Comparison of ENCODE assay signal across 1 cellular context in the genomic region with DNA sequence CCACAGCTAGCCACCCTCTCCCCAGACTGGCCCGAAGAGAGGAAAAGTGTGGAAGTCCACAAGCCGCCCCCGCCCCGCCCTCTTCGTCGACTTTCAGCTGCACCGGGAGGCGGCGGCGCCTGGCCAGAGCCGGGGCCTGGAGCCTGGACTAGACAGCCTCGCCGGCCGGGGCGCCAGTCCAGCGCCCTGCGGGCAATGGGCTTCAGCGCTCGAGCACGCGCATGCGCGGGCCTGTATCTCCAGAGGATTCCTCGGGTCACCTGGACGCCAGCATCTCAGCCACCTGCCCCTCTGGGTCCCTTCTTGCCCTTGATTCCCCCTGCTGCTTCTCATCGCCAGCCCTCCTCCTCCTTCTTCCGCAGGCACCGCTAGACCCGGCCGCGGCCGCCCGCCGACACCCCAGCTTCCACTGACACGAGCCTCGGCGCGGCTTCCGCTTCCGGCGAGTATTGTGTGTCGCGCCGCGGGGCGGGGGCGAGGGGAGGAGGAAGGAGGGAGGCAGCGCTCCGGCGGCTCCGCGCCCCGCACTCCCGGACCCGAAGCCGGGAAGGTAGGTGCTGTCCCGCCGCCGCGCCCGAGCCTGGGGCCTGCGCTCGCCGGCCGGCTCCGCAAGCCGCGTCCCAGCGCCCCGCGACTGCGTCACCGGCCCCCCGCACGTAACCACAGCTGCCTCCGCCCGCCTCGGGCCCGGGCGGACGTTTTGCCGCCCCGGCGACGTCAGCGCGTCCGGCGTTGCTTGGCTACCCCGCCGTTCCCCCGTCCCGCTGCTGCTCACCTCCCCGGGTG.
TF ChIP-seq lines count a peak whose summit lies in the region.

A gene (plus strand): TSS at position 482 of the 786 bp plus-strand sequence. CDS start 2,391 bp downstream, outside the sequence.

TF ChIP-seq in K562, 482 proteins besides CTCF, POLR2A, EP300 and RAD21 (continued from another document and continues in another):
- TF ChIP-seq, protein P1, sequence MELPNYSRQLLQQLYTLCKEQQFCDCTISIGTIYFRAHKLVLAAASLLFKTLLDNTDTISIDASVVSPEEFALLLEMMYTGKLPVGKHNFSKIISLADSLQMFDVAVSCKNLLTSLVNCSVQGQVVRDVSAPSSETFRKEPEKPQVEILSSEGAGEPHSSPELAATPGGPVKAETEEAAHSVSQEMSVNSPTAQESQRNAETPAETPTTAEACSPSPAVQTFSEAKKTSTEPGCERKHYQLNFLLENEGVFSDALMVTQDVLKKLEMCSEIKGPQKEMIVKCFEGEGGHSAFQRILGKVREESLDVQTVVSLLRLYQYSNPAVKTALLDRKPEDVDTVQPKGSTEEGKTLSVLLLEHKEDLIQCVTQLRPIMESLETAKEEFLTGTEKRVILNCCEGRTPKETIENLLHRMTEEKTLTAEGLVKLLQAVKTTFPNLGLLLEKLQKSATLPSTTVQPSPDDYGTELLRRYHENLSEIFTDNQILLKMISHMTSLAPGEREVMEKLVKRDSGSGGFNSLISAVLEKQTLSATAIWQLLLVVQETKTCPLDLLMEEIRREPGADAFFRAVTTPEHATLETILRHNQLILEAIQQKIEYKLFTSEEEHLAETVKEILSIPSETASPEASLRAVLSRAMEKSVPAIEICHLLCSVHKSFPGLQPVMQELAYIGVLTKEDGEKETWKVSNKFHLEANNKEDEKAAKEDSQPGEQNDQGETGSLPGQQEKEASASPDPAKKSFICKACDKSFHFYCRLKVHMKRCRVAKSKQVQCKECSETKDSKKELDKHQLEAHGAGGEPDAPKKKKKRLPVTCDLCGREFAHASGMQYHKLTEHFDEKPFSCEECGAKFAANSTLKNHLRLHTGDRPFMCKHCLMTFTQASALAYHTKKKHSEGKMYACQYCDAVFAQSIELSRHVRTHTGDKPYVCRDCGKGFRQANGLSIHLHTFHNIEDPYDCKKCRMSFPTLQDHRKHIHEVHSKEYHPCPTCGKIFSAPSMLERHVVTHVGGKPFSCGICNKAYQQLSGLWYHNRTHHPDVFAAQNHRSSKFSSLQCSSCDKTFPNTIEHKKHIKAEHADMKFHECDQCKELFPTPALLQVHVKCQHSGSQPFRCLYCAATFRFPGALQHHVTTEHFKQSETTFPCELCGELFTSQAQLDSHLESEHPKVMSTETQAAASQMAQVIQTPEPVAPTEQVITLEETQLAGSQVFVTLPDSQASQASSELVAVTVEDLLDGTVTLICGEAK (IDR thresholded peaks at IDR 0.05): peak; percentile 94
- TF ChIP-seq, protein P1 (CRISPR knock-in tag; IDR thresholded peaks at IDR 0.05): no peak
- no peak for TF ChIP-seq TEAD2 (tag; IDR thresholded peaks at IDR 0.05)
- TF ChIP-seq SRF (CRISPR knock-in tag; IDR thresholded peaks at IDR 0.05): 0 out of 4 replicates have a peak, but pooled peaks of 1 of the 2 experiments have one; percentile 20
- TF ChIP-seq, protein P2, sequence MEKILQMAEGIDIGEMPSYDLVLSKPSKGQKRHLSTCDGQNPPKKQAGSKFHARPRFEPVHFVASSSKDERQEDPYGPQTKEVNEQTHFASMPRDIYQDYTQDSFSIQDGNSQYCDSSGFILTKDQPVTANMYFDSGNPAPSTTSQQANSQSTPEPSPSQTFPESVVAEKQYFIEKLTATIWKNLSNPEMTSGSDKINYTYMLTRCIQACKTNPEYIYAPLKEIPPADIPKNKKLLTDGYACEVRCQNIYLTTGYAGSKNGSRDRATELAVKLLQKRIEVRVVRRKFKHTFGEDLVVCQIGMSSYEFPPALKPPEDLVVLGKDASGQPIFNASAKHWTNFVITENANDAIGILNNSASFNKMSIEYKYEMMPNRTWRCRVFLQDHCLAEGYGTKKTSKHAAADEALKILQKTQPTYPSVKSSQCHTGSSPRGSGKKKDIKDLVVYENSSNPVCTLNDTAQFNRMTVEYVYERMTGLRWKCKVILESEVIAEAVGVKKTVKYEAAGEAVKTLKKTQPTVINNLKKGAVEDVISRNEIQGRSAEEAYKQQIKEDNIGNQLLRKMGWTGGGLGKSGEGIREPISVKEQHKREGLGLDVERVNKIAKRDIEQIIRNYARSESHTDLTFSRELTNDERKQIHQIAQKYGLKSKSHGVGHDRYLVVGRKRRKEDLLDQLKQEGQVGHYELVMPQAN (IDR thresholded peaks at IDR 0.05; ENCODE audit: borderline replicate concordance): peak; percentile 80
- TF ChIP-seq ZNF274 (IDR thresholded peaks at IDR 0.05; ENCODE audit: borderline replicate concordance, low read depth, low read length): no peak
- TF ChIP-seq HIVEP1 (CRISPR knock-in tag; IDR thresholded peaks at IDR 0.05): 0 out of 2 replicates have a peak, but pooled peaks have one; percentile 46
- peak; percentile 46; the same call in 1 of the 2 replicates for TF ChIP-seq CAMTA2 (CRISPR knock-in tag; conservative IDR thresholded peaks at IDR 0.05)
- TF ChIP-seq, protein P3, sequence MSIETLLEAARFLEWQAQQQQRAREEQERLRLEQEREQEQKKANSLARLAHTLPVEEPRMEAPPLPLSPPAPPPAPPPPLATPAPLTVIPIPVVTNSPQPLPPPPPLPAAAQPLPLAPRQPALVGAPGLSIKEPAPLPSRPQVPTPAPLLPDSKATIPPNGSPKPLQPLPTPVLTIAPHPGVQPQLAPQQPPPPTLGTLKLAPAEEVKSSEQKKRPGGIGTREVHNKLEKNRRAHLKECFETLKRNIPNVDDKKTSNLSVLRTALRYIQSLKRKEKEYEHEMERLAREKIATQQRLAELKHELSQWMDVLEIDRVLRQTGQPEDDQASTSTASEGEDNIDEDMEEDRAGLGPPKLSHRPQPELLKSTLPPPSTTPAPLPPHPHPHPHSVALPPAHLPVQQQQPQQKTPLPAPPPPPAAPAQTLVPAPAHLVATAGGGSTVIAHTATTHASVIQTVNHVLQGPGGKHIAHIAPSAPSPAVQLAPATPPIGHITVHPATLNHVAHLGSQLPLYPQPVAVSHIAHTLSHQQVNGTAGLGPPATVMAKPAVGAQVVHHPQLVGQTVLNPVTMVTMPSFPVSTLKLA (conservative IDR thresholded peaks at IDR 0.05): peak; percentile 83 to 89
- TF ChIP-seq SIN3A (IDR thresholded peaks at IDR 0.05; ENCODE audit: borderline replicate concordance in 2 of 2, control insufficient read depth in 1 of 2, low read depth in 2 of 2, low read length in 2 of 2): peak in 1 of 2 experiments; percentile 98; a peak in 2 of 4 replicates
- TF ChIP-seq, protein P4, sequence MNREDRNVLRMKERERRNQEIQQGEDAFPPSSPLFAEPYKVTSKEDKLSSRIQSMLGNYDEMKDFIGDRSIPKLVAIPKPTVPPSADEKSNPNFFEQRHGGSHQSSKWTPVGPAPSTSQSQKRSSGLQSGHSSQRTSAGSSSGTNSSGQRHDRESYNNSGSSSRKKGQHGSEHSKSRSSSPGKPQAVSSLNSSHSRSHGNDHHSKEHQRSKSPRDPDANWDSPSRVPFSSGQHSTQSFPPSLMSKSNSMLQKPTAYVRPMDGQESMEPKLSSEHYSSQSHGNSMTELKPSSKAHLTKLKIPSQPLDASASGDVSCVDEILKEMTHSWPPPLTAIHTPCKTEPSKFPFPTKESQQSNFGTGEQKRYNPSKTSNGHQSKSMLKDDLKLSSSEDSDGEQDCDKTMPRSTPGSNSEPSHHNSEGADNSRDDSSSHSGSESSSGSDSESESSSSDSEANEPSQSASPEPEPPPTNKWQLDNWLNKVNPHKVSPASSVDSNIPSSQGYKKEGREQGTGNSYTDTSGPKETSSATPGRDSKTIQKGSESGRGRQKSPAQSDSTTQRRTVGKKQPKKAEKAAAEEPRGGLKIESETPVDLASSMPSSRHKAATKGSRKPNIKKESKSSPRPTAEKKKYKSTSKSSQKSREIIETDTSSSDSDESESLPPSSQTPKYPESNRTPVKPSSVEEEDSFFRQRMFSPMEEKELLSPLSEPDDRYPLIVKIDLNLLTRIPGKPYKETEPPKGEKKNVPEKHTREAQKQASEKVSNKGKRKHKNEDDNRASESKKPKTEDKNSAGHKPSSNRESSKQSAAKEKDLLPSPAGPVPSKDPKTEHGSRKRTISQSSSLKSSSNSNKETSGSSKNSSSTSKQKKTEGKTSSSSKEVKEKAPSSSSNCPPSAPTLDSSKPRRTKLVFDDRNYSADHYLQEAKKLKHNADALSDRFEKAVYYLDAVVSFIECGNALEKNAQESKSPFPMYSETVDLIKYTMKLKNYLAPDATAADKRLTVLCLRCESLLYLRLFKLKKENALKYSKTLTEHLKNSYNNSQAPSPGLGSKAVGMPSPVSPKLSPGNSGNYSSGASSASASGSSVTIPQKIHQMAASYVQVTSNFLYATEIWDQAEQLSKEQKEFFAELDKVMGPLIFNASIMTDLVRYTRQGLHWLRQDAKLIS (CRISPR knock-in tag; IDR thresholded peaks at IDR 0.05): peak; percentile 93
- no peak for TF ChIP-seq SAFB (IDR thresholded peaks at IDR 0.05; ENCODE audit: borderline replicate concordance, low read depth, low read length)
- no peak for TF ChIP-seq NR2C2 (CRISPR knock-in tag; IDR thresholded peaks at IDR 0.05)
- peak; percentile 96 for TF ChIP-seq NR2C2 (tag; IDR thresholded peaks at IDR 0.05)
- TF ChIP-seq, protein P5, sequence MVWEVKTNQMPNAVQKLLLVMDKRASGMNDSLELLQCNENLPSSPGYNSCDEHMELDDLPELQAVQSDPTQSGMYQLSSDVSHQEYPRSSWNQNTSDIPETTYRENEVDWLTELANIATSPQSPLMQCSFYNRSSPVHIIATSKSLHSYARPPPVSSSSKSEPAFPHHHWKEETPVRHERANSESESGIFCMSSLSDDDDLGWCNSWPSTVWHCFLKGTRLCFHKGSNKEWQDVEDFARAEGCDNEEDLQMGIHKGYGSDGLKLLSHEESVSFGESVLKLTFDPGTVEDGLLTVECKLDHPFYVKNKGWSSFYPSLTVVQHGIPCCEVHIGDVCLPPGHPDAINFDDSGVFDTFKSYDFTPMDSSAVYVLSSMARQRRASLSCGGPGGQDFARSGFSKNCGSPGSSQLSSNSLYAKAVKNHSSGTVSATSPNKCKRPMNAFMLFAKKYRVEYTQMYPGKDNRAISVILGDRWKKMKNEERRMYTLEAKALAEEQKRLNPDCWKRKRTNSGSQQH (CRISPR knock-in tag; IDR thresholded peaks at IDR 0.05): peak; percentile 78; the same call in 1 of the 2 replicates
- TF ChIP-seq YBX1 (IDR thresholded peaks at IDR 0.05): no peak
- TF ChIP-seq HCFC1 (IDR thresholded peaks at IDR 0.05; ENCODE audit: low read depth, low read length): peak; percentile 66
- 0 out of 2 replicates have a peak, but pooled peaks have one; percentile 67 for TF ChIP-seq ZNF212 (CRISPR knock-in tag; IDR thresholded peaks at IDR 0.05)
- TF ChIP-seq, protein P6, sequence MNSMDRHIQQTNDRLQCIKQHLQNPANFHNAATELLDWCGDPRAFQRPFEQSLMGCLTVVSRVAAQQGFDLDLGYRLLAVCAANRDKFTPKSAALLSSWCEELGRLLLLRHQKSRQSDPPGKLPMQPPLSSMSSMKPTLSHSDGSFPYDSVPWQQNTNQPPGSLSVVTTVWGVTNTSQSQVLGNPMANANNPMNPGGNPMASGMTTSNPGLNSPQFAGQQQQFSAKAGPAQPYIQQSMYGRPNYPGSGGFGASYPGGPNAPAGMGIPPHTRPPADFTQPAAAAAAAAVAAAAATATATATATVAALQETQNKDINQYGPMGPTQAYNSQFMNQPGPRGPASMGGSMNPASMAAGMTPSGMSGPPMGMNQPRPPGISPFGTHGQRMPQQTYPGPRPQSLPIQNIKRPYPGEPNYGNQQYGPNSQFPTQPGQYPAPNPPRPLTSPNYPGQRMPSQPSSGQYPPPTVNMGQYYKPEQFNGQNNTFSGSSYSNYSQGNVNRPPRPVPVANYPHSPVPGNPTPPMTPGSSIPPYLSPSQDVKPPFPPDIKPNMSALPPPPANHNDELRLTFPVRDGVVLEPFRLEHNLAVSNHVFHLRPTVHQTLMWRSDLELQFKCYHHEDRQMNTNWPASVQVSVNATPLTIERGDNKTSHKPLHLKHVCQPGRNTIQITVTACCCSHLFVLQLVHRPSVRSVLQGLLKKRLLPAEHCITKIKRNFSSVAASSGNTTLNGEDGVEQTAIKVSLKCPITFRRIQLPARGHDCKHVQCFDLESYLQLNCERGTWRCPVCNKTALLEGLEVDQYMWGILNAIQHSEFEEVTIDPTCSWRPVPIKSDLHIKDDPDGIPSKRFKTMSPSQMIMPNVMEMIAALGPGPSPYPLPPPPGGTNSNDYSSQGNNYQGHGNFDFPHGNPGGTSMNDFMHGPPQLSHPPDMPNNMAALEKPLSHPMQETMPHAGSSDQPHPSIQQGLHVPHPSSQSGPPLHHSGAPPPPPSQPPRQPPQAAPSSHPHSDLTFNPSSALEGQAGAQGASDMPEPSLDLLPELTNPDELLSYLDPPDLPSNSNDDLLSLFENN (IDR thresholded peaks at IDR 0.05; ENCODE audit: low read depth in 2 of 2, low read length in 2 of 2): 0 out of 4 replicates have a peak, but pooled peaks of 1 of the 2 experiments have one; percentile 11
- TF ChIP-seq XRCC4 (IDR thresholded peaks at IDR 0.05; ENCODE audit: extremely low read depth, insufficient read depth, insufficient read length): no peak
- TF ChIP-seq FOSL1 (tag; conservative IDR thresholded peaks at IDR 0.05): peak; percentile 63; the same call in 1 of the 2 replicates
- TF ChIP-seq ZEB2 (IDR thresholded peaks at IDR 0.05): peak; percentile 41; the same call in 1 of the 2 replicates
- TF ChIP-seq POLR2G (IDR thresholded peaks at IDR 0.05; ENCODE audit: low read depth, low read length): peak; percentile 97
- TF ChIP-seq SIN3B (IDR thresholded peaks at IDR 0.05; ENCODE audit: low read depth): peak; percentile 80
- TF ChIP-seq, protein P7, sequence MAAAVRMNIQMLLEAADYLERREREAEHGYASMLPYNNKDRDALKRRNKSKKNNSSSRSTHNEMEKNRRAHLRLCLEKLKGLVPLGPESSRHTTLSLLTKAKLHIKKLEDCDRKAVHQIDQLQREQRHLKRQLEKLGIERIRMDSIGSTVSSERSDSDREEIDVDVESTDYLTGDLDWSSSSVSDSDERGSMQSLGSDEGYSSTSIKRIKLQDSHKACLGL (CRISPR knock-in tag; IDR thresholded peaks at IDR 0.05; ENCODE audit: borderline replicate concordance, poor library complexity, severe bottlenecking): peak; percentile 31
- TF ChIP-seq KLF6 (CRISPR knock-in tag; IDR thresholded peaks at IDR 0.05; ENCODE audit: borderline replicate concordance): no peak
- TF ChIP-seq NCOR1 (IDR thresholded peaks at IDR 0.05): peak; percentile 18; the same call in 1 of the 2 replicates
- TF ChIP-seq ATF7 (IDR thresholded peaks at IDR 0.05): peak; percentile 96
